ENCODE assay signal across 20 cellular contexts in the genomic region with DNA sequence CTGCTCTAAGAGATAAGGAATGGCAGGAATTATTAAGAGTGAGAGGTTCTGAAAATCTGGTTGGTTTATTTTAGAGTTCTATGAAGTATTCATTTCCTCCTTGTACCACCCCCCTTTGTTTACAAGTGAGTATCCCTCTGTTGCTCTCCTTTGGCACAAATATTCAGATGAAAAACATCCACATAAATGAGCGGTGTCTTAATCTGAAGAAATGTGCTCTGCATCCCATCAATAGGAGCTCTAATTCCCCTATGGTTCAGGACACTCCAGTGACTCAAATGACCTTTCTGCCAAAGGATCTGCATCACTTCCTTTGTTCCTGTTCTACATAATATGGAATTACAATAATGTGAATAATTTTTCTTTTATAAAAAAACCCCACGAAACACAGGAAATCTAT. TPM values are rescaled to one million over a fixed set of nuclear protein-coding genes. Genes with fewer than 3 reads are reported as not detected.
A peak's percentile ranks its signal among the peaks of the same experiment; 100 is the strongest.
DNase-seq lines count a peak whose midpoint lies in the region; ATAC-seq and TF ChIP-seq lines count a peak whose summit lies in the region.
"Had no signal": no experiment of that assay in that cellular context is flagged by ENCODE, and none has a peak within 500 bp of the region (broad histone marks: within the 10 kb centered on the region; RNA-seq: fewer than 3 reads in every experiment).

No MANE protein-coding gene starts in this region.

- peaks cover 58% of the 10 kb centered on the region for H3K4me1 ChIP-seq in osteoblast (ENCODE audit: insufficient read depth, low read length)
- H3K4me1 ChIP-seq in GM23338 (ENCODE audit: insufficient read depth): peaks cover 19% of the 10 kb centered on the region
- H3K4me1 ChIP-seq in Karpas-422 (ENCODE audit: low read length): no peaks in the 10 kb centered on the region

- H3K9me3 Mint-ChIP-seq in GM23338: no peaks in the 10 kb centered on the region
- H3K9me3 Mint-ChIP-seq: activated naive CD4-positive, alpha-beta T cell treated with anti-CD3 and anti-CD28 coated beads, Interleukin-2, amount 50 U/mL, for 24 hours had no signal

- H3K36me3 ChIP-seq in osteoblast (ENCODE audit: insufficient read depth, low read length) (peaks cover 46% of the 10 kb centered on the region), GM23338 (ENCODE audit: insufficient read depth) (no peaks in the 10 kb centered on the region), Karpas-422 (ENCODE audit: insufficient read depth, low read length) (no peaks in the 10 kb centered on the region)
- H3K36me3 ChIP-seq: transverse colon had no signal

- no peak for TF ChIP-seq POLR2A in lower leg skin (IDR thresholded peaks at IDR 0.05)

- peaks cover 91% of the 10 kb centered on the region for H3K79me2 ChIP-seq in osteoblast (ENCODE audit: insufficient read depth, low read length)
- 0 out of 2 replicates have a peak, but pooled peaks cover 4% of the 10 kb centered on the region for H3K79me2 ChIP-seq in GM23338 (replicated peaks; ENCODE audit: insufficient read depth)
- no peaks in the 10 kb centered on the region for H3K79me2 ChIP-seq in Karpas-422 (ENCODE audit: low read length)

- no peak for TF ChIP-seq CTCF in osteoblast (IDR thresholded peaks at IDR 0.05; ENCODE audit: extremely low read depth, low read depth, low read length)
- TF ChIP-seq CTCF in GM23338 (conservative IDR thresholded peaks at IDR 0.05; ENCODE audit: low read depth in 2 of 2): no peak
- TF ChIP-seq CTCF in lower leg skin (IDR thresholded peaks at IDR 0.05): no peak

- no peak overlapping the region for H3K27ac Mint-ChIP-seq in GM23338
- H3K27ac Mint-ChIP-seq: activated CD4-positive, alpha-beta T cell treated with anti-CD3 and anti-CD28 coated beads, Interleukin-2, amount 10 ng/mL, durations not matched to agents 24 days and 14 days; activated naive CD4-positive, alpha-beta T cell treated with anti-CD3 and anti-CD28 coated beads, Interleukin-2, amount 50 U/mL, for 24 hours; naive B cell had no signal

- peaks cover 7% of the 10 kb centered on the region; the same call in 2 of the 3 replicates for H3K36me3 Mint-ChIP-seq in GM23338 (ENCODE audit: low read depth)
- H3K36me3 Mint-ChIP-seq: activated naive CD4-positive, alpha-beta T cell treated with anti-CD3 and anti-CD28 coated beads, Interleukin-2, amount 50 U/mL, for 24 hours had no signal

- 60% methylated on average over 2 of the region's 2 CpGs for WGBS in lower leg skin, 2 donors

- no peaks in the 10 kb centered on the region for H3K9me3 ChIP-seq in osteoblast (ENCODE audit: low read depth, low read length)
- H3K9me3 ChIP-seq in Karpas-422 (ENCODE audit: low read length): no peaks in the 10 kb centered on the region
- H3K9me3 ChIP-seq: transverse colon had no signal

- H3K4me3 ChIP-seq in osteoblast (ENCODE audit: insufficient read depth, low read length): no peak overlapping the region
- H3K4me3 ChIP-seq in GM23338: no peak overlapping the region
- H3K4me3 ChIP-seq in Karpas-422 (ENCODE audit: low read length): no peak overlapping the region
- no peak overlapping the region for H3K4me3 ChIP-seq in lower leg skin (ENCODE audit: low read depth, poor library complexity, severe bottlenecking)
- H3K4me3 ChIP-seq: transverse colon had no signal

- H3K27me3 ChIP-seq in osteoblast (ENCODE audit: insufficient read depth, low read length): no peaks in the 10 kb centered on the region
- H3K27me3 ChIP-seq in GM23338 (ENCODE audit: insufficient read depth): no peaks in the 10 kb centered on the region
- no peaks in the 10 kb centered on the region for H3K27me3 ChIP-seq in Karpas-422 (ENCODE audit: low read length)
- H3K27me3 ChIP-seq: transverse colon had no signal

- H4K20me1 ChIP-seq in osteoblast (ENCODE audit: insufficient read depth, low read length) (peaks cover 36% of the 10 kb centered on the region), GM23338 (replicated peaks; ENCODE audit: insufficient read depth) (no peaks in the 10 kb centered on the region), Karpas-422 (ENCODE audit: insufficient read depth, low read depth, low read length) (no peaks in the 10 kb centered on the region)

- intact Hi-C loops in lower leg skin (cut with DNase I; ENCODE audit: low total_unique reads): no loop called here

- H3K9ac ChIP-seq in Karpas-422 (ENCODE audit: low read length): no peak overlapping the region

- H3F3A ChIP-seq in GM23338 (replicated peaks; ENCODE audit: low read depth): no peaks in the 10 kb centered on the region

- H3K4me2 ChIP-seq in osteoblast (ENCODE audit: insufficient read depth, low read length) (peak overlapping the region; percentile 46), GM23338 (no peak overlapping the region), Karpas-422 (ENCODE audit: low read depth, low read length, poor library complexity, severe bottlenecking) (no peak overlapping the region)

- H2AFZ ChIP-seq in osteoblast (ENCODE audit: low read length) (no peak overlapping the region), GM23338 (no peak overlapping the region), Karpas-422 (ENCODE audit: low read length) (no peak overlapping the region)

- H3K27me3 Mint-ChIP-seq in GM23338 (ENCODE audit: insufficient read depth, low read depth, poor library complexity): no peaks in the 10 kb centered on the region
- H3K27me3 Mint-ChIP-seq: activated CD4-positive, alpha-beta T cell treated with anti-CD3 and anti-CD28 coated beads, Interleukin-2, amount 10 ng/mL, durations not matched to agents 24 days and 14 days had no signal

- H3K27ac ChIP-seq in osteoblast (ENCODE audit: low read depth, low read length) (peak overlapping the region; percentile 76), GM23338 (ENCODE audit: low read depth) (no peak overlapping the region), Karpas-422 (ENCODE audit: low read length) (no peak overlapping the region)

- H3K4me1 Mint-ChIP-seq in GM23338: peaks cover 25% of the 10 kb centered on the region
- H3K4me1 Mint-ChIP-seq: activated CD4-positive, alpha-beta T cell treated with anti-CD3 and anti-CD28 coated beads, Interleukin-2, amount 10 ng/mL, durations not matched to agents 24 days and 14 days; activated naive CD4-positive, alpha-beta T cell treated with anti-CD3 and anti-CD28 coated beads, Interleukin-2, amount 50 U/mL, for 24 hours; naive B cell had no signal

- DNase-seq in AG20443 (ENCODE audit: low spot score): peak; percentile 44
- DNase-seq in M059J (ENCODE audit: low read depth): peak; percentile 66
- peak; percentile 32 for DNase-seq in fibroblast of peridontal ligament (ENCODE audit: extremely low read depth)
- peak; percentile 43 for DNase-seq in osteoblast (ENCODE audit: insufficient read length, low spot score, missing footprints)
- DNase-seq in DMS 273 (lab: John Stamatoyannopoulos, UW; ENCODE audit: unreplicated experiment): no peak
- DNase-seq in GM23338 (ENCODE audit: low spot score): no peak
- no peak for DNase-seq in Karpas-422
- DNase-seq in lower leg skin (ENCODE audit: low spot score in 2 of 2): no peak
- DNase-seq: activated CD4-positive, alpha-beta T cell treated with anti-CD3 and anti-CD28 coated beads, Interleukin-2, amount 10 ng/mL, durations not matched to agents 24 days and 14 days; activated T-cell treated with anti-CD3 and anti-CD28 coated beads for 4 hours; cerebellar nuclear complex; DMS 273 treated with DMSO at 0.1 percent for 48 hours; naive B cell; NCI-H1092 treated with DMSO at 0.1 percent for 48 hours; NK-92 treated with Interleukin-12 subunit alpha and Interleukin-12 subunit beta, amount 100 ng/mL, for 24 hours; SHP77; stimulated activated CD4-positive, alpha-beta T cell treated with anti-CD3 and anti-CD28 coated beads, Interleukin-2, amount 100 ng/mL, for 48 hours; stimulated activated CD8-positive, alpha-beta memory T cell treated with anti-CD3 and anti-CD28 coated beads, Interleukin-4, amount 100 ng/mL, for 48 hours; transverse colon had no signal

- ATAC-seq in GM23338: no peak

- H3K9me2 ChIP-seq in GM23338 (ENCODE audit: insufficient read depth) (peaks cover 10% of the 10 kb centered on the region), Karpas-422 (replicated peaks; ENCODE audit: insufficient read depth, low read length) (no peaks in the 10 kb centered on the region)

- H3K4me3 Mint-ChIP-seq in GM23338: no peak overlapping the region
- H3K4me3 Mint-ChIP-seq: activated CD4-positive, alpha-beta T cell treated with anti-CD3 and anti-CD28 coated beads, Interleukin-2, amount 10 ng/mL, durations not matched to agents 24 days and 14 days; activated naive CD4-positive, alpha-beta T cell treated with anti-CD3 and anti-CD28 coated beads, Interleukin-2, amount 50 U/mL, for 24 hours; naive B cell had no signal

TF ChIP-seq in GM23338, 12 proteins besides CTCF, POLR2A, EP300 and RAD21:
- TF ChIP-seq EZH2phosphoT487 (IDR thresholded peaks at IDR 0.05; ENCODE audit: unreplicated experiment): no peak
- TF ChIP-seq CREB1 (CRISPR knock-in tag; IDR thresholded peaks at IDR 0.05; ENCODE audit: low read depth): no peak
- no peak for TF ChIP-seq STAT1 (IDR thresholded peaks at IDR 0.05; ENCODE audit: unreplicated experiment)
- no peak for TF ChIP-seq EZH2 (IDR thresholded peaks at IDR 0.05; ENCODE audit: low read depth, unreplicated experiment)
- TF ChIP-seq NANOG (IDR thresholded peaks at IDR 0.05; ENCODE audit: borderline replicate concordance): no peak
TF ChIP-seq in GM23338: peak in this region for 0.

RNA-seq across cellular contexts. Expression of a gene that starts 16.6 kb away (rescaled TPM):
- 71.0 and 82.7 TPM in 2 replicates for total RNA-seq in M059J (2014; rRNA removed; shearing (Covaris generic))
- total RNA-seq in osteoblast (89.0 and 89.6 TPM in 2 replicates), lower leg skin (10 to 100 TPM in 2 of 4 donors, 1 to 10 TPM in 2; 8.3 to 21.1 (median 13.3) TPM)
- 35.4 and 41.7 TPM in 2 replicates for total RNA-seq in GM23338 (2014; rRNA removed; shearing (Covaris generic))
- polyA plus RNA-seq in GM23338 (2016; fragmentation: Nextera tagmentation; extraction: Ambion mirVana): 29.4 and 30.3 TPM in 2 replicates
- total RNA-seq in Karpas-422 (2014; rRNA removed; shearing (Covaris generic); ENCODE audit: low replicate concordance): 0.15 TPM in 1 of 2 replicates, not detected in the other
- total RNA-seq: activated CD4-positive, alpha-beta T cell treated with anti-CD3 and anti-CD28 coated beads, Interleukin-2, amount 10 ng/mL, durations not matched to agents 24 days and 14 days had no signal

Comparison
In these comparisons a context has a peak if more than half of its experiments do, and no peak if none do; other contexts are left out.
1. DNase-seq: peak in AG20443 (single experiment), M059J (single experiment), fibroblast of peridontal ligament (single experiment) and osteoblast (single experiment); none in DMS 273 (single experiment), GM23338 (single experiment), Karpas-422 (single experiment) and lower leg skin (0 of 2).